In genomic region chr11:129861702-129862107, GRCh38 we compare ENCODE assay signal across 8 cellular contexts. TPM values are rescaled to one million over a fixed set of nuclear protein-coding genes. Genes with fewer than 3 reads are reported as not detected.
DNase-seq lines count a peak whose midpoint lies in the region; ATAC-seq, FAIRE-seq and TF ChIP-seq lines count a peak whose summit lies in the region.

No MANE protein-coding gene starts in this region.

- no peaks in the 10 kb centered on the region for H3K9me3 Mint-ChIP-seq in natural killer cell

- no peak overlapping the region for H3K9ac ChIP-seq in mammary epithelial cell (ENCODE audit: insufficient read depth, low read length)

- intact Hi-C loops in Right ventricle myocardium inferior (cut with DNase I) (no loop called here), cardiac septum (cut with DNase I) (no loop called here), mammary epithelial cell (cut with micrococcal nuclease) (loop anchor here (1.0 to 2.0 kb wide), 4 partner anchors 15 to 74 kb away; partner anchors contain the start of gene NFRKB), natural killer cell (cut with micrococcal nuclease) (no loop called here)

- peak; percentile 71 for ATAC-seq in Right ventricle myocardium inferior
- ATAC-seq in left lobe of liver, result peak; percentile 30
- no peak for ATAC-seq in natural killer cell

- in situ Hi-C loops in mammary epithelial cell (cut with MboI; ENCODE audit: low sequenced_read_pairs in 2 of 2), result no loop called here

- H3K36me3 ChIP-seq in mammary epithelial cell (ENCODE audit: insufficient read depth, low read length), result peaks cover 19% of the 10 kb centered on the region

- CTCF ChIA-PET in mammary epithelial cell (lab: Charles Lee; ENCODE audit: low non-redundant PET), result interaction anchor here (0.6 to 0.7 kb wide), 2 partner anchors 20 to 985 kb away, joined by 3 to 5 read pairs; no protein-coding TSS in a partner anchor

- DNase-seq in Right ventricle myocardium inferior (ENCODE audit: missing footprints) (peak; percentile 72), cardiac septum (ENCODE audit: low spot score) (no peak), mammary epithelial cell (peak; percentile 95), left lobe of liver (ENCODE audit: low spot score) (no peak), natural killer cell (no peak), D721Med (ENCODE audit: insufficient read length, low spot score) (no peak), SHP77 (lab: John Stamatoyannopoulos, UW) (no peak)
- no peak for DNase-seq in stimulated activated CD4-positive, alpha-beta T cell treated with anti-CD3 and anti-CD28 coated beads, Interleukin-2, amount 100 ng/mL, for 48 hours

- peak overlapping the region; percentile 73 for H3K27ac ChIP-seq in mammary epithelial cell (ENCODE audit: insufficient read depth, low read depth, low read length)

- no peak overlapping the region for H3K27ac Mint-ChIP-seq in natural killer cell

- peak overlapping the region; percentile 61 for H3K4me2 ChIP-seq in mammary epithelial cell (ENCODE audit: insufficient read depth, low read depth, low read length)

- H3K9me3 ChIP-seq in mammary epithelial cell (replicated peaks; ENCODE audit: insufficient read depth, low read length), result no peaks in the 10 kb centered on the region

- WGBS in mammary epithelial cell (ENCODE audit: low coverage, missing lambda C conversion rate), result 4% methylated on average over 7 of the region's 7 CpGs

- H3K4me3 ChIP-seq in mammary epithelial cell (replicated peaks in 1 of 3; ENCODE audit: insufficient read depth in 1 of 3, low read depth in 2 of 3, low read length in 3 of 3), result no peak overlapping the region

- no peak overlapping the region for H3K4me3 Mint-ChIP-seq in natural killer cell

- H2AFZ ChIP-seq in mammary epithelial cell (ENCODE audit: low read depth, low read length), result peak overlapping the region; percentile 1

- no peaks in the 10 kb centered on the region for H4K20me1 ChIP-seq in mammary epithelial cell (ENCODE audit: insufficient read depth, low read length)

- H3K4me1 Mint-ChIP-seq in natural killer cell, result no peaks in the 10 kb centered on the region

- no peak for TF ChIP-seq CTCF in mammary epithelial cell (conservative IDR thresholded peaks at IDR 0.05 in 1 of 2, IDR thresholded peaks at IDR 0.05 in 1 of 2; ENCODE audit: extremely low read depth in 1 of 2, insufficient read depth in 1 of 2, low read depth in 1 of 2, low read length in 2 of 2)
- TF ChIP-seq CTCF in natural killer cell (IDR thresholded peaks at IDR 0.05), result no peak
- no peak for TF ChIP-seq CTCF in D721Med (IDR thresholded peaks at IDR 0.05; ENCODE audit: insufficient read depth, missing control alignments)

- H3K4me1 ChIP-seq in mammary epithelial cell (ENCODE audit: insufficient read depth, low read length), result peaks cover 17% of the 10 kb centered on the region

- BruUV-seq in mammary epithelial cell (replicated peaks; lab: Mats Ljungman, UMichigan), result no TSS peak

- no peaks in the 10 kb centered on the region for H3K27me3 ChIP-seq in mammary epithelial cell (ENCODE audit: insufficient read depth, low read length)

- dilution Hi-C loops in mammary epithelial cell (cut with HindIII; ENCODE audit: low sequenced_read_pairs), result loop anchor here (5.0 kb wide), 1 partner anchor 34 kb away; no protein-coding TSS in a partner anchor

- peaks cover 13% of the 10 kb centered on the region for H3K36me3 Mint-ChIP-seq in natural killer cell

- no peaks in the 10 kb centered on the region for H3K79me2 ChIP-seq in mammary epithelial cell (ENCODE audit: insufficient read depth, low read length)

- no peak for FAIRE-seq in D721Med (lab: Jason Lieb, UNC)

- H3K27me3 Mint-ChIP-seq in natural killer cell (ENCODE audit: low read depth in 2 of 2), result no peaks in the 10 kb centered on the region

RNA-seq across cellular contexts. Expression of gene NFRKB, which starts 33.7 kb away (rescaled TPM):
- total RNA-seq in Right ventricle myocardium inferior (11.5 TPM), cardiac septum (12.1 TPM), mammary epithelial cell (10 to 100 TPM; 27.3 to 33.6 TPM), left lobe of liver (10.7 TPM), natural killer cell (10 to 100 TPM; 26.9 to 36.3 (median 35.2) TPM)
- polyA plus RNA-seq in mammary epithelial cell, result 28.3 TPM
- polyA minus RNA-seq in mammary epithelial cell, result 47.3 TPM

RNA-seq across cellular contexts. Expression of gene TMEM45B, which starts 46.1 kb away (rescaled TPM):
- not detected for total RNA-seq in Right ventricle myocardium inferior
- total RNA-seq in cardiac septum, result 0.11 TPM
- total RNA-seq in mammary epithelial cell, result under 1 TPM; 0.17 to 0.47 TPM
- 0.80 TPM for polyA plus RNA-seq in mammary epithelial cell
- polyA minus RNA-seq in mammary epithelial cell, result not detected
- total RNA-seq in left lobe of liver, result 16.1 TPM
- under 1 TPM in 1 of 3 donors, not detected in 2; 0.40 TPM for total RNA-seq in natural killer cell

Comparison
In these comparisons a context has a peak if more than half of its experiments do, and no peak if none do; other contexts are left out.
1. DNase-seq: peak in Right ventricle myocardium inferior (single experiment) and mammary epithelial cell (single experiment); none in cardiac septum (single experiment), left lobe of liver (single experiment), natural killer cell (single experiment), stimulated activated CD4-positive, alpha-beta T cell treated with anti-CD3 and anti-CD28 coated beads, Interleukin-2, amount 100 ng/mL, for 48 hours (0 of 2), D721Med (single experiment) and SHP77 (0 of 2).
2. ATAC-seq: peak in Right ventricle myocardium inferior (single experiment) and left lobe of liver (single experiment); none in natural killer cell (0 of 3).